ENCODE assay signal across 9 cellular contexts in genomic region chr18:21243041-21243431, GRCh38. TPM values are rescaled to one million over a fixed set of nuclear protein-coding genes. Genes with fewer than 3 reads are reported as not detected.
DNase-seq lines count a peak whose midpoint lies in the region; ATAC-seq, FAIRE-seq and TF ChIP-seq lines count a peak whose summit lies in the region.
"Had no signal": no experiment of that assay in that cellular context is flagged by ENCODE, and none has a peak within 500 bp of the region (broad histone marks: within the 10 kb centered on the region; RNA-seq: fewer than 3 reads in every experiment).

No MANE protein-coding gene starts in this region.

- no peaks in the 10 kb centered on the region for H3K9me3 ChIP-seq in A549
- no peaks in the 10 kb centered on the region for H3K9me3 ChIP-seq in mucosa of stomach (ENCODE audit: control insufficient read depth, low read length)

- no peak for TF ChIP-seq RAD21 in A549 (conservative IDR thresholded peaks at IDR 0.05 in 1 of 2, IDR thresholded peaks at IDR 0.05 in 1 of 2)

- no peak overlapping the region for H3K9ac ChIP-seq in mucosa of stomach (ENCODE audit: low read length)

- CTCF ChIA-PET in A549 (lab: Yijun Ruan, JAX) = interaction anchor here (0.8 to 1.3 kb wide), 12 partner anchors 9 to 207 kb away, joined by 3 to 5 read pairs (median 3); no protein-coding TSS in a partner anchor

- no peak for TF ChIP-seq POLR2A in A549 (IDR thresholded peaks at IDR 0.05; ENCODE audit: low read length)

- 10% methylated on average over 14 of the region's 21 CpGs for WGBS in A549 (ENCODE audit: missing lambda C conversion rate)

- FAIRE-seq in A549 (lab: Jason Lieb, UNC) (no peak), HTR-8/SVneo (lab: Jason Lieb, UNC) (peak; percentile 13)
- FAIRE-seq: GM12878 had no signal

- TF ChIP-seq EP300 in A549 (IDR thresholded peaks at IDR 0.05) = no peak

- TF ChIP-seq CTCF in A549 (IDR thresholded peaks at IDR 0.05) = no peak

- POLR2A ChIA-PET in A549 (lab: Yijun Ruan, JAX) = no interaction called here

- ATAC-seq in A549 (peak; percentile 10 to 54; a peak in 3 of 6 replicates), GM18502 (IDR thresholded peaks at IDR 0.05; ENCODE audit: poor library complexity, unreplicated experiment) (no peak)
- ATAC-seq in activated CD4-positive, CD25-positive, alpha-beta regulatory T cell treated with anti-CD3 and anti-CD28 coated beads, Interleukin-2, amount 50 U/mL, for 24 hours = no peak
- ATAC-seq: GM12878 had no signal

- H3K27ac ChIP-seq in A549 = peak overlapping the region; percentile 65 to 93; a peak in 4 of 6 replicates

- peak; percentile 7 to 11 for DNase-seq in A549 (ENCODE audit: low read depth in 1 of 2, low spot score in 1 of 2)
- DNase-seq in HTR-8/SVneo (ENCODE audit: insufficient read length, low spot score) = no peak
- peak; percentile 53 for DNase-seq in ecto neural progenitor cell (ENCODE audit: low spot score)
- DNase-seq in NCI-H524 treated with DMSO at 0.1 percent for 48 hours (lab: John Stamatoyannopoulos, UW) = no peak
- DNase-seq in NCI-H1105 (lab: John Stamatoyannopoulos, UW) = no peak

- H3K27me3 ChIP-seq in mucosa of stomach (ENCODE audit: control insufficient read depth, insufficient read depth, low read length) = peaks cover 55% of the 10 kb centered on the region

- H3K4me1 ChIP-seq in A549 (no peaks in the 10 kb centered on the region), mucosa of stomach (ENCODE audit: control insufficient read depth, insufficient read depth, low read length) (peaks cover 5% of the 10 kb centered on the region)

- H3K36me3 ChIP-seq in mucosa of stomach (ENCODE audit: control insufficient read depth, insufficient read depth, low read length) = no peaks in the 10 kb centered on the region

- H3K4me2 ChIP-seq in A549 = peak overlapping the region; percentile 81

- peak overlapping the region; percentile 62 for H3K4me3 ChIP-seq in A549
- H3K4me3 ChIP-seq in mucosa of stomach (ENCODE audit: low read length) = peak overlapping the region; percentile 14
- H3K4me3 ChIP-seq: GM12878 had no signal

TF ChIP-seq in A549, 52 proteins besides CTCF, POLR2A, EP300 and RAD21:
- TF ChIP-seq MAFK (IDR thresholded peaks at IDR 0.05; ENCODE audit: partially characterized antibody) (no peak), JUNB (IDR thresholded peaks at IDR 0.05) (no peak), HOXA7 (CRISPR knock-in tag; IDR thresholded peaks at IDR 0.05) (no peak), PBX3 (IDR thresholded peaks at IDR 0.05) (no peak), HOXB5 (CRISPR knock-in tag; IDR thresholded peaks at IDR 0.05) (no peak), PHF8 (IDR thresholded peaks at IDR 0.05; ENCODE audit: borderline replicate concordance, low read depth) (no peak), JUN (IDR thresholded peaks at IDR 0.05) (no peak), BCL3 (IDR thresholded peaks at IDR 0.05) (no peak), EHMT2 (IDR thresholded peaks at IDR 0.05; ENCODE audit: low read depth) (no peak), EHF (CRISPR knock-in tag; IDR thresholded peaks at IDR 0.05) (no peak), GATA3 (IDR thresholded peaks at IDR 0.05; ENCODE audit: borderline replicate concordance) (no peak), KDM5A (IDR thresholded peaks at IDR 0.05) (no peak), ZC3H11A (IDR thresholded peaks at IDR 0.05) (no peak), RFX5 (IDR thresholded peaks at IDR 0.05) (no peak), HOXB13 (CRISPR knock-in tag; IDR thresholded peaks at IDR 0.05; ENCODE audit: low read depth) (no peak)
- TF ChIP-seq, protein P1, sequence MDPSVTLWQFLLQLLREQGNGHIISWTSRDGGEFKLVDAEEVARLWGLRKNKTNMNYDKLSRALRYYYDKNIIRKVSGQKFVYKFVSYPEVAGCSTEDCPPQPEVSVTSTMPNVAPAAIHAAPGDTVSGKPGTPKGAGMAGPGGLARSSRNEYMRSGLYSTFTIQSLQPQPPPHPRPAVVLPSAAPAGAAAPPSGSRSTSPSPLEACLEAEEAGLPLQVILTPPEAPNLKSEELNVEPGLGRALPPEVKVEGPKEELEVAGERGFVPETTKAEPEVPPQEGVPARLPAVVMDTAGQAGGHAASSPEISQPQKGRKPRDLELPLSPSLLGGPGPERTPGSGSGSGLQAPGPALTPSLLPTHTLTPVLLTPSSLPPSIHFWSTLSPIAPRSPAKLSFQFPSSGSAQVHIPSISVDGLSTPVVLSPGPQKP (IDR thresholded peaks at IDR 0.05; ENCODE audit: low read depth, low read length) = no peak
- TF ChIP-seq, protein P2, sequence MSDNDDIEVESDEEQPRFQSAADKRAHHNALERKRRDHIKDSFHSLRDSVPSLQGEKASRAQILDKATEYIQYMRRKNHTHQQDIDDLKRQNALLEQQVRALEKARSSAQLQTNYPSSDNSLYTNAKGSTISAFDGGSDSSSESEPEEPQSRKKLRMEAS (IDR thresholded peaks at IDR 0.05) = no peak
- TF ChIP-seq, protein P3, sequence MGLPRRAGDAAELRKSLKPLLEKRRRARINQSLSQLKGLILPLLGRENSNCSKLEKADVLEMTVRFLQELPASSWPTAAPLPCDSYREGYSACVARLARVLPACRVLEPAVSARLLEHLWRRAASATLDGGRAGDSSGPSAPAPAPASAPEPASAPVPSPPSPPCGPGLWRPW (IDR thresholded peaks at IDR 0.05) = no peak
- TF ChIP-seq, protein P4, sequence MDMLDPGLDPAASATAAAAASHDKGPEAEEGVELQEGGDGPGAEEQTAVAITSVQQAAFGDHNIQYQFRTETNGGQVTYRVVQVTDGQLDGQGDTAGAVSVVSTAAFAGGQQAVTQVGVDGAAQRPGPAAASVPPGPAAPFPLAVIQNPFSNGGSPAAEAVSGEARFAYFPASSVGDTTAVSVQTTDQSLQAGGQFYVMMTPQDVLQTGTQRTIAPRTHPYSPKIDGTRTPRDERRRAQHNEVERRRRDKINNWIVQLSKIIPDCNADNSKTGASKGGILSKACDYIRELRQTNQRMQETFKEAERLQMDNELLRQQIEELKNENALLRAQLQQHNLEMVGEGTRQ (IDR thresholded peaks at IDR 0.05) = no peak

RNA-seq across cellular contexts. Expression of gene GREB1L, which starts 1.0 kb away (rescaled TPM):
- 2.8 and 3.0 TPM in 2 replicates for polyA plus RNA-seq in A549 (2011; rRNA removed)
- 0.65 and 0.83 TPM in 2 replicates for polyA plus RNA-seq in A549 (2012; cell fraction: cytosol; rRNA removed)
- 0.91 and 1.4 TPM in 2 replicates for polyA plus RNA-seq in A549 (2012; cell fraction: nucleus; rRNA removed)
- 1.00 to 1.4 TPM (median 1.1 TPM) in 3 replicates for polyA plus RNA-seq in A549 (2017; fragmentation: RNase III; extraction: RNeasy Plus Mini Kit Qiagen cat#74134 plus additional on column Dnase treatment)
- 4.3 and 5.9 TPM in 2 replicates for polyA minus RNA-seq in A549 (2011; rRNA and poly(A)+ RNA removed)

Comparison
In these comparisons a context has a peak if more than half of its experiments do, and no peak if none do; other contexts are left out.
1. ATAC-seq: peak in A549 (2 of 2); none in GM18502 (single experiment) and activated CD4-positive, CD25-positive, alpha-beta regulatory T cell treated with anti-CD3 and anti-CD28 coated beads, Interleukin-2, amount 50 U/mL, for 24 hours (0 of 2).
2. DNase-seq: peak in A549 (2 of 2) and ecto neural progenitor cell (single experiment); none in HTR-8/SVneo (single experiment), NCI-H524 treated with DMSO at 0.1 percent for 48 hours (single experiment) and NCI-H1105 (single experiment).